1 cellular context compared by ENCODE assay signal in genomic region chr15:64990168-64990470, GRCh38.
TF ChIP-seq lines count a peak whose summit lies in the region.

No MANE protein-coding gene starts in this region.

TF ChIP-seq in H1, 55 proteins besides CTCF, POLR2A, EP300 and RAD21:
- no peak for TF ChIP-seq ATF2 (IDR thresholded peaks at IDR 0.05; ENCODE audit: low read length)
- no peak for TF ChIP-seq JUND (IDR thresholded peaks at IDR 0.05; ENCODE audit: low read length)
- no peak for TF ChIP-seq HDAC6 (IDR thresholded peaks at IDR 0.05; ENCODE audit: low read depth, low read length)
- no peak for TF ChIP-seq FOSL1 (IDR thresholded peaks at IDR 0.05; ENCODE audit: insufficient read depth, low read depth, low read length)
- no peak for TF ChIP-seq SIRT6 (IDR thresholded peaks at IDR 0.05; ENCODE audit: low read length)
- no peak for TF ChIP-seq RFX5 (IDR thresholded peaks at IDR 0.05; ENCODE audit: borderline replicate concordance, low read depth, low read length)
- no peak for TF ChIP-seq TBP (IDR thresholded peaks at IDR 0.05; ENCODE audit: low read depth, low read length)
